Comparison of ENCODE assay signal across 1 cellular context in the genomic region with DNA sequence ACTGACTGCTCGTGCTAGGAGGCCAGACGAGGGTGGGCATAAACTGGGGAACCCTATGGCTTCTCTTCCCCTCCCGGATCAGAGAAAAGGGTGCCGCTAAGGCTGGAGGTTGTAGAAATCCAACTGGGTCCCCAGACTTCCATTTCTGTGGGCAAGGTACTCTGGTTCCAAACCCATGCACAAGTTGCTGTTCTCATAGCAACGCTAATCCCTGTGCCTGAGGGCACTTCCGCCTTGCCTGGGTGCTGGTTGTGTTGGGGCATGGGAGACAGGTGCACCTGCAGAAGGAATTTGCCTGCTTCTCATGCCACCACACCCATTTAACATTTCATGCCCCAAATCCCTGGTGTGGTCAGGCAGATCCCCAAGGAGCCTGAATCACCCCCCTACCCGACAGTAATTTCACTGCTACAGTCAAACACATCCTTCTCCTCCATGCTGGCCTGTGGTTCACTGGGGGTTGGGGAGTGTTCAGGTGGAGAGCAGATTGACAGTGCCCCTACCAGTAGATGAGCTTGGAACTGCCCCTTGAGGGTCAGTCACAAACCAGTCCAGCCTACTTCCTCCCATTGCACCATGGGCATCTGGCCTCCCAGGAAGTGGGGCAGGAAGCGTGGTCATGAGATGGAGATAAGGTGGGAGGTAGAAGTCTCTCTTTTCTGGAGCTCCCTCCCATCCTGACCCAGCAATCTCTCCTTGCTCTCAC.
TF ChIP-seq lines count a peak whose summit lies in the region.

No MANE protein-coding gene starts in this region.

TF ChIP-seq in K562, 482 proteins besides CTCF, POLR2A, EP300 and RAD21 (continued from another document):
- TF ChIP-seq, protein P1, sequence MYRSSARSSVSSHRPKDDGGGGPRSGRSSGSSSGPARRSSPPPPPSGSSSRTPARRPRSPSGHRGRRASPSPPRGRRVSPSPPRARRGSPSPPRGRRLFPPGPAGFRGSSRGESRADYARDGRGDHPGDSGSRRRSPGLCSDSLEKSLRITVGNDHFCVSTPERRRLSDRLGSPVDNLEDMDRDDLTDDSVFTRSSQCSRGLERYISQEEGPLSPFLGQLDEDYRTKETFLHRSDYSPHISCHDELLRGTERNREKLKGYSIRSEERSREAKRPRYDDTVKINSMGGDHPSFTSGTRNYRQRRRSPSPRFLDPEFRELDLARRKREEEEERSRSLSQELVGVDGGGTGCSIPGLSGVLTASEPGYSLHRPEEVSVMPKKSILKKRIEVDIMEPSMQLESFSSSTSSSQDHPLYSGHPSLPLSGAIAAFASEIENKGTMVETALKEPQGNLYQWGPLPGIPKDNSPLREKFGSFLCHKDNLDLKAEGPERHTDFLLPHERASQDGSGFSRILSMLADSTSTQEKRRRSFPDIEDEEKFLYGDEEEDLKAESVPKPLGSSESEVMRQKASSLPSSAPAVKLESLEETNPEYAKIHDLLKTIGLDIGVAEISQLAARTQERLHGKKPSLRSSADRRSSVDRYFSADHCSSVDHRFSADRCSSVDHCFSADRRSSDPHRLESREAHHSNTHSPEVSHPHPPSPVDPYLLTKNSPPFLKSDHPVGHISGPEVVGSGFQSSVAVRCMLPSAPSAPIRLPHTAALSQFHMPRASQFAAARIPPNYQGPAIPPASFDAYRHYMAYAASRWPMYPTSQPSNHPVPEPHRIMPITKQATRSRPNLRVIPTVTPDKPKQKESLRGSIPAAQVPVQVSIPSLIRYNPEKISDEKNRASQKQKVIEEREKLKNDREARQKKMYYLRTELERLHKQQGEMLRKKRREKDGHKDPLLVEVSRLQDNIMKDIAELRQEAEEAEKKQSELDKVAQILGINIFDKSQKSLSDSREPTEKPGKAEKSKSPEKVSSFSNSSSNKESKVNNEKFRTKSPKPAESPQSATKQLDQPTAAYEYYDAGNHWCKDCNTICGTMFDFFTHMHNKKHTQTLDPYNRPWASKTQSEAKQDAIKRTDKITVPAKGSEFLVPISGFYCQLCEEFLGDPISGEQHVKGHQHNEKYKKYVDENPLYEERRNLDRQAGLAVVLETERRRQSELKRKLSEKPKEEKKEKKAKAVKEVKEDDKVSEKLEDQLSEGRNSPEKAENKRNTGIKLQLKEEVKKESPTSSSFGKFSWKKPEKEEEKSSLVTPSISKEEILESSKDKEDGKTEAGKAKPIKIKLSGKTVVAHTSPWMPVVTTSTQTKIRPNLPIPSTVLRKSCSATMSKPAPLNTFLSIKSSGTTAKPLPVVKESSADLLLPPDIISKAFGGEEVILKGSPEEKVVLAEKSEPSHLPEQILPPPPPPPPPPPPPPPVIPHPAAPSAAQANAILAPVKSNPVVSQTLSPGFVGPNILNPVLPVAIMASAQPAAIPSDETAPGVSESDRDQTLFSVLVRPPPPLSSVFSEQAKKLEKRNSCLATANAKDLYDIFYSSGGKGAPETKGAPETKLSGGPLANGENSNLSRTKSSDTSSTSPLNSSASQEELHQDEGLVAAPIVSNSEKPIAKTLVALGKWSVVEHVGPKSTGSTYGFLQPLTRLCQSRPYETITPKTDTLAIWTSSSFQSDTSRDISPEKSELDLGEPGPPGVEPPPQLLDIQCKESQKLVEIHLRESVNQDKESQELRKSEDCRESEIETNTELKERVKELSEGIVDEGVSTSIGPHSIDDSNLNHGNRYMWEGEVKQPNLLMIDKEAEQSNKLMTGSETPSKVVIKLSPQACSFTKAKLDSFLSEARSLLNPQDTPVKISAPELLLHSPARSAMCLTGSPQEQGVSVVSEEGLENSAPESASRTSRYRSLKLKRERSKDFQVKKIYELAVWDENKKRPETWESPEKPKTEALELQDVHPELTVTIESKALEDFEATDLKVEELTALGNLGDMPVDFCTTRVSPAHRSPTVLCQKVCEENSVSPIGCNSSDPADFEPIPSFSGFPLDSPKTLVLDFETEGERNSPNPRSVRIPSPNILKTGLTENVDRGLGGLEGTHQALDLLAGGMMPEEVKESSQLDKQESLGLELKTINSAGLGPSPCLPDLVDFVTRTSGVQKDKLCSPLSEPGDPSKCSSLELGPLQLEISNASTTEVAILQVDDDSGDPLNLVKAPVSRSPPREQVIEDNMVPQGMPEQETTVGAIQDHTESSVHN (IDR thresholded peaks at IDR 0.05; ENCODE audit: borderline replicate concordance in 1 of 2, low read depth in 1 of 2), result no peak
- TF ChIP-seq RHOXF2B (CRISPR knock-in tag; conservative IDR thresholded peaks at IDR 0.05) (0 out of 2 replicates have a peak, but pooled peaks have one; percentile 46), ZBTB7A (IDR thresholded peaks at IDR 0.05; ENCODE audit: borderline replicate concordance, control insufficient read depth, low read depth, low read length) (peak; percentile 18; the same call in 1 of the 2 replicates), GABPB2 (CRISPR knock-in tag; conservative IDR thresholded peaks at IDR 0.05) (no peak), FOS (IDR thresholded peaks at IDR 0.05; ENCODE audit: extremely low read depth, insufficient read length) (peak; percentile 41), CBX1 (IDR thresholded peaks at IDR 0.05; ENCODE audit: low read depth) (no peak), SMARCC2 (IDR thresholded peaks at IDR 0.05; ENCODE audit: low read depth) (peak; percentile 27; the same call in 1 of the 2 replicates), ZBED1 (IDR thresholded peaks at IDR 0.05) (0 out of 2 replicates have a peak, but pooled peaks have one; percentile 30), SP1 (CRISPR knock-in tag; IDR thresholded peaks at IDR 0.05) (peak; percentile 60; the same call in 1 of the 2 replicates), ATF7 (IDR thresholded peaks at IDR 0.05) (peak; percentile 61; the same call in 1 of the 2 replicates), MYC (IDR thresholded peaks at IDR 0.05; ENCODE audit: low read depth, low read length) (peak; percentile 96), MYC (CRISPR knock-in tag; IDR thresholded peaks at IDR 0.05; ENCODE audit: borderline replicate concordance, low read depth) (no peak), ETV1 (tag; conservative IDR thresholded peaks at IDR 0.05; ENCODE audit: low read depth) (peak; percentile 99), RCOR1 (IDR thresholded peaks at IDR 0.05; ENCODE audit: borderline replicate concordance in 1 of 2, low read depth in 2 of 2, low read length in 2 of 2) (peak in 1 of 2 experiments; percentile 93; a peak in 3 of 4 replicates), NCOR1 (IDR thresholded peaks at IDR 0.05) (no peak; the same call in 1 of the 2 replicates), CXXC5 (CRISPR knock-in tag; IDR thresholded peaks at IDR 0.05) (0 out of 2 replicates have a peak, but pooled peaks have one; percentile 14), ZEB2 (IDR thresholded peaks at IDR 0.05) (peak; percentile 67; the same call in 1 of the 2 replicates), CREB1 (IDR thresholded peaks at IDR 0.05) (0 out of 2 replicates have a peak, but pooled peaks have one; percentile 16), CREB1 (CRISPR knock-in tag; IDR thresholded peaks at IDR 0.05) (no peak), NBN (IDR thresholded peaks at IDR 0.05; ENCODE audit: low read depth) (peak; percentile 41; the same call in 1 of the 2 replicates), HDAC2 (IDR thresholded peaks at IDR 0.05) (peak; percentile 67; the same call in 1 of the 2 replicates), CTBP1 (IDR thresholded peaks at IDR 0.05; ENCODE audit: borderline replicate concordance) (peak; percentile 97), RFX1 (IDR thresholded peaks at IDR 0.05) (peak; percentile 83), PCBP2 (IDR thresholded peaks at IDR 0.05; ENCODE audit: low read depth, low read length, poor library complexity, severe bottlenecking) (no peak), ETV6 (IDR thresholded peaks at IDR 0.05; ENCODE audit: borderline replicate concordance in 1 of 2, low read depth in 2 of 2, low read length in 1 of 2) (peak; percentile 91 to 95), ETV6 (CRISPR knock-in tag; IDR thresholded peaks at IDR 0.05; ENCODE audit: borderline replicate concordance) (no peak), C11orf30 (IDR thresholded peaks at IDR 0.05; ENCODE audit: low read depth) (0 out of 2 replicates have a peak, but pooled peaks have one; percentile 31), ZBTB8A (IDR thresholded peaks at IDR 0.05; ENCODE audit: partially characterized antibody) (no peak), ELF2 (CRISPR knock-in tag; IDR thresholded peaks at IDR 0.05) (peak; percentile 63; the same call in 1 of the 2 replicates)
- TF ChIP-seq, protein P2, sequence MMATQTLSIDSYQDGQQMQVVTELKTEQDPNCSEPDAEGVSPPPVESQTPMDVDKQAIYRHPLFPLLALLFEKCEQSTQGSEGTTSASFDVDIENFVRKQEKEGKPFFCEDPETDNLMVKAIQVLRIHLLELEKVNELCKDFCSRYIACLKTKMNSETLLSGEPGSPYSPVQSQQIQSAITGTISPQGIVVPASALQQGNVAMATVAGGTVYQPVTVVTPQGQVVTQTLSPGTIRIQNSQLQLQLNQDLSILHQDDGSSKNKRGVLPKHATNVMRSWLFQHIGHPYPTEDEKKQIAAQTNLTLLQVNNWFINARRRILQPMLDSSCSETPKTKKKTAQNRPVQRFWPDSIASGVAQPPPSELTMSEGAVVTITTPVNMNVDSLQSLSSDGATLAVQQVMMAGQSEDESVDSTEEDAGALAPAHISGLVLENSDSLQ (IDR thresholded peaks at IDR 0.05), result peak; percentile 97
- TF ChIP-seq, protein P3, sequence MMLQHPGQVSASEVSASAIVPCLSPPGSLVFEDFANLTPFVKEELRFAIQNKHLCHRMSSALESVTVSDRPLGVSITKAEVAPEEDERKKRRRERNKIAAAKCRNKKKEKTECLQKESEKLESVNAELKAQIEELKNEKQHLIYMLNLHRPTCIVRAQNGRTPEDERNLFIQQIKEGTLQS (IDR thresholded peaks at IDR 0.05), result peak; percentile 21; the same call in 1 of the 2 replicates
- TF ChIP-seq, protein P3 (CRISPR knock-in tag; conservative IDR thresholded peaks at IDR 0.05), result no peak
- TF ChIP-seq, protein P4, sequence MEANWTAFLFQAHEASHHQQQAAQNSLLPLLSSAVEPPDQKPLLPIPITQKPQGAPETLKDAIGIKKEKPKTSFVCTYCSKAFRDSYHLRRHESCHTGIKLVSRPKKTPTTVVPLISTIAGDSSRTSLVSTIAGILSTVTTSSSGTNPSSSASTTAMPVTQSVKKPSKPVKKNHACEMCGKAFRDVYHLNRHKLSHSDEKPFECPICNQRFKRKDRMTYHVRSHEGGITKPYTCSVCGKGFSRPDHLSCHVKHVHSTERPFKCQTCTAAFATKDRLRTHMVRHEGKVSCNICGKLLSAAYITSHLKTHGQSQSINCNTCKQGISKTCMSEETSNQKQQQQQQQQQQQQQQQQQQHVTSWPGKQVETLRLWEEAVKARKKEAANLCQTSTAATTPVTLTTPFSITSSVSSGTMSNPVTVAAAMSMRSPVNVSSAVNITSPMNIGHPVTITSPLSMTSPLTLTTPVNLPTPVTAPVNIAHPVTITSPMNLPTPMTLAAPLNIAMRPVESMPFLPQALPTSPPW (CRISPR knock-in tag; IDR thresholded peaks at IDR 0.05), result peak; percentile 47
